In genomic region chr17:74123866-74124265, GRCh38 we compare ENCODE assay signal across 25 cellular contexts.
"Had no signal": no experiment of that assay in that cellular context is flagged by ENCODE, and none has a peak within 500 bp of the region (broad histone marks: within the 10 kb centered on the region; RNA-seq: fewer than 3 reads in every experiment).

No MANE protein-coding gene starts in this region.

- H2AFZ ChIP-seq: parathyroid adenoma had no signal

- H3K4me3 ChIP-seq: lower lobe of right lung, right lobe of liver, stomach, testis, vagina had no signal

- H3K27ac ChIP-seq: lower lobe of right lung, parathyroid adenoma, right lobe of liver, stomach, testis, vagina had no signal

- ATAC-seq: activated T-cell treated with anti-CD3 and anti-CD28 coated beads, Interleukin-2, amount 50 U/mL, for 72 hours; left lobe of liver; lower lobe of right lung; natural killer cell treated with Interleukin-12 subunit alpha and Interleukin-12 subunit beta and Interleukin-15 and Interleukin-18, amount 100 ng/mL, for 72 hours; right lobe of liver; stimulated activated memory B cell treated with anti-CD40 and anti-IgM and Interleukin-4, amounts not matched to agents 10 μg/mL and 1 μg/mL and 100 μg/mL, for 72 hours; T-helper 17 cell had no signal

- H3K36me3 Mint-ChIP-seq: activated naive CD8-positive, alpha-beta T cell treated with anti-CD3 and anti-CD28 coated beads, Interleukin-2, amount 10 ng/mL, durations not matched to agents 7 days and 5 days; natural killer cell treated with Interleukin-12 subunit alpha and Interleukin-12 subunit beta and Interleukin-15 and Interleukin-18, amount 100 ng/mL, for 72 hours had no signal

- H3K27me3 ChIP-seq: right lobe of liver, testis, vagina had no signal

- H3K4me1 Mint-ChIP-seq: activated naive CD8-positive, alpha-beta T cell treated with anti-CD3 and anti-CD28 coated beads, Interleukin-2, amount 10 ng/mL, durations not matched to agents 7 days and 5 days; stimulated activated memory B cell treated with anti-CD40 and anti-IgM and Interleukin-4, amounts not matched to agents 10 μg/mL and 1 μg/mL and 100 μg/mL, for 72 hours had no signal

- H3K4me1 ChIP-seq: lower lobe of right lung, parathyroid adenoma, right lobe of liver, testis, vagina had no signal

- H3K9me3 Mint-ChIP-seq: activated naive CD4-positive, alpha-beta T cell treated with anti-CD3 and anti-CD28 coated beads for 36 hours; activated T-cell treated with anti-CD3 and anti-CD28 coated beads, Interleukin-2, amount 50 U/mL, for 72 hours; natural killer cell treated with Interleukin-12 subunit alpha and Interleukin-12 subunit beta and Interleukin-15 and Interleukin-18, amount 100 ng/mL, for 72 hours had no signal

- H3K9me3 ChIP-seq: lower lobe of right lung, right lobe of liver, stomach, testis, vagina had no signal

- H3K27ac Mint-ChIP-seq: activated naive CD4-positive, alpha-beta T cell treated with anti-CD3 and anti-CD28 coated beads for 36 hours; activated naive CD8-positive, alpha-beta T cell treated with anti-CD3 and anti-CD28 coated beads, Interleukin-2, amount 10 ng/mL, durations not matched to agents 7 days and 5 days; natural killer cell treated with Interleukin-12 subunit alpha and Interleukin-12 subunit beta and Interleukin-15 and Interleukin-18, amount 100 ng/mL, for 72 hours; stimulated activated memory B cell treated with anti-CD40 and anti-IgM and Interleukin-4, amounts not matched to agents 10 μg/mL and 1 μg/mL and 100 μg/mL, for 72 hours; T-helper 17 cell had no signal

- H3K36me3 ChIP-seq: lower lobe of right lung, right lobe of liver, stomach, vagina had no signal

- DNase-seq: activated CD4-positive, alpha-beta T cell treated with anti-CD3 and anti-CD28 coated beads for 4 hours; activated CD4-positive, alpha-beta T cell treated with anti-CD3 and anti-CD28 coated beads, Interleukin-2, amount 50 U/mL, for 48 hours; activated CD4-positive, CD25-positive, alpha-beta regulatory T cell; activated effector memory CD4-positive, alpha-beta T cell treated with Interleukin-2 at 50 U/mL for 16 hours; activated naive CD4-positive, alpha-beta T cell treated with anti-CD3 and anti-CD28 coated beads for 36 hours; activated naive CD8-positive, alpha-beta T cell treated with anti-CD3 and anti-CD28 coated beads, Interleukin-2, amount 10 ng/mL, durations not matched to agents 7 days and 5 days; activated T-cell treated with anti-CD3 and anti-CD28 coated beads, Interleukin-2, amount 50 U/mL, for 72 hours; amniotic stem cell; cerebellar nuclear complex; cortex of kidney; foreskin fibroblast; lower lobe of right lung; midbrain; right lobe of liver; small intestine; stimulated activated CD4-positive, alpha-beta T cell treated with anti-CD3 and anti-CD28 coated beads, Interleukin-15, amount 100 ng/mL, for 24 hours; stomach; T-helper 17 cell; testis had no signal

- FAIRE-seq: endometrium, small intestine had no signal

- H3K4me3 Mint-ChIP-seq: activated naive CD4-positive, alpha-beta T cell treated with anti-CD3 and anti-CD28 coated beads for 36 hours; activated naive CD8-positive, alpha-beta T cell treated with anti-CD3 and anti-CD28 coated beads, Interleukin-2, amount 10 ng/mL, durations not matched to agents 7 days and 5 days; activated T-cell treated with anti-CD3 and anti-CD28 coated beads, Interleukin-2, amount 50 U/mL, for 72 hours; natural killer cell treated with Interleukin-12 subunit alpha and Interleukin-12 subunit beta and Interleukin-15 and Interleukin-18, amount 100 ng/mL, for 72 hours; stimulated activated memory B cell treated with anti-CD40 and anti-IgM and Interleukin-4, amounts not matched to agents 10 μg/mL and 1 μg/mL and 100 μg/mL, for 72 hours; T-helper 17 cell had no signal

- H3K79me2 ChIP-seq: parathyroid adenoma had no signal

- H3K9ac ChIP-seq: parathyroid adenoma had no signal
